1 cellular context compared by ENCODE assay signal in genomic region chr2:189553689-189554088, GRCh38.
TF ChIP-seq lines count a peak whose summit lies in the region.

No MANE protein-coding gene starts in this region.

TF ChIP-seq in WTC11, 78 proteins besides CTCF, POLR2A, EP300 and RAD21 (continued from another document):
- TF ChIP-seq MXD4 (CRISPR knock-in tag; IDR thresholded peaks at IDR 0.05; ENCODE audit: borderline replicate concordance) (no peak), USF1 (CRISPR knock-in tag; IDR thresholded peaks at IDR 0.05) (no peak), NFE2L1 (CRISPR knock-in tag; IDR thresholded peaks at IDR 0.05) (no peak), KAT7 (CRISPR knock-in tag; IDR thresholded peaks at IDR 0.05; ENCODE audit: borderline replicate concordance) (no peak), IRF2 (CRISPR knock-in tag; IDR thresholded peaks at IDR 0.05; ENCODE audit: borderline replicate concordance, low read depth) (no peak)
- TF ChIP-seq, protein P1, sequence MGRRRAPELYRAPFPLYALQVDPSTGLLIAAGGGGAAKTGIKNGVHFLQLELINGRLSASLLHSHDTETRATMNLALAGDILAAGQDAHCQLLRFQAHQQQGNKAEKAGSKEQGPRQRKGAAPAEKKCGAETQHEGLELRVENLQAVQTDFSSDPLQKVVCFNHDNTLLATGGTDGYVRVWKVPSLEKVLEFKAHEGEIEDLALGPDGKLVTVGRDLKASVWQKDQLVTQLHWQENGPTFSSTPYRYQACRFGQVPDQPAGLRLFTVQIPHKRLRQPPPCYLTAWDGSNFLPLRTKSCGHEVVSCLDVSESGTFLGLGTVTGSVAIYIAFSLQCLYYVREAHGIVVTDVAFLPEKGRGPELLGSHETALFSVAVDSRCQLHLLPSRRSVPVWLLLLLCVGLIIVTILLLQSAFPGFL (CRISPR knock-in tag; IDR thresholded peaks at IDR 0.05; ENCODE audit: borderline replicate concordance) = no peak
